In genomic region chr19:17931532-17932191, GRCh38 we compare ENCODE assay signal across 8 cellular contexts. TPM values are rescaled to one million over a fixed set of nuclear protein-coding genes. Genes with fewer than 3 reads are reported as not detected.
DNase-seq lines count a peak whose midpoint lies in the region; ATAC-seq and TF ChIP-seq lines count a peak whose summit lies in the region.

No MANE protein-coding gene starts in this region.

- peaks cover 21% of the 10 kb centered on the region for H3K4me1 Mint-ChIP-seq in CD8-positive, alpha-beta T cell (ENCODE audit: low read depth)
- peaks cover 13% of the 10 kb centered on the region for H3K4me1 Mint-ChIP-seq in nephron

- POLR2A ChIA-PET in CD8-positive, alpha-beta T cell (lab: Charles Lee) = interaction anchor here (0.5 to 5.9 kb wide), 7 partner anchors 16 to 217 kb away, joined by 3 to 125 read pairs (median 5); partner anchors contain the start of genes JAK3 and RPL18A

- H3K9me3 ChIP-seq in CD8-positive, alpha-beta T cell (ENCODE audit: low read length) = no peaks in the 10 kb centered on the region
- no peaks in the 10 kb centered on the region for H3K9me3 ChIP-seq in mucosa of descending colon

- H3K4me3 ChIP-seq in CD8-positive, alpha-beta T cell (ENCODE audit: low read depth, low read length) = no peak overlapping the region
- H3K4me3 ChIP-seq in LNCaP clone FGC (ENCODE audit: low read depth, low read length) (peak overlapping the region; percentile 87), coronary artery (peak overlapping the region; percentile 86), mucosa of descending colon (no peak overlapping the region)

- intact Hi-C loops in CD8-positive, alpha-beta T cell (cut with DNase I, micrococcal nuclease) = loop anchor here (1.0 to 5.0 kb wide), 6 partner anchors 16 to 229 kb away; partner anchors contain the start of gene RPL18A (in 1 of the 2)
- intact Hi-C loops in mucosa of descending colon (cut with DNase I, micrococcal nuclease) = loop anchor here in 1 of 2 donors (2.0 kb wide), 1 partner anchor 73 kb away; the partner anchor contains the start of gene RPL18A

- no peaks in the 10 kb centered on the region for H3K27me3 ChIP-seq in CD8-positive, alpha-beta T cell (ENCODE audit: insufficient read depth, low read length)

- H3K27ac Mint-ChIP-seq in CD8-positive, alpha-beta T cell = peak overlapping the region; percentile 22
- peak overlapping the region; percentile 85 to 98 (median 91) for H3K27ac Mint-ChIP-seq in nephron

- H3K4me3 Mint-ChIP-seq in CD8-positive, alpha-beta T cell = peak overlapping the region; percentile 68
- H3K4me3 Mint-ChIP-seq in nephron = peak overlapping the region; percentile 90 to 96 (median 95)

- no peak for DNase-seq in CD8-positive, alpha-beta T cell
- no peak for DNase-seq in LNCaP clone FGC (ENCODE audit: low read depth)
- DNase-seq in coronary artery (ENCODE audit: low spot score) = no peak
- no peak for DNase-seq in mucosa of descending colon
- no peak for DNase-seq in H4 (ENCODE audit: low spot score)

- CTCF ChIA-PET in CD8-positive, alpha-beta T cell (lab: Charles Lee) = interaction anchor here (0.6 to 28.7 kb wide), 14 partner anchors 12 to 229 kb away, joined by 3 to 510 read pairs (median 8); partner anchors contain the start of genes JAK3, RPL18A and SLC5A5

- no peak overlapping the region for H3K27ac ChIP-seq in CD8-positive, alpha-beta T cell (ENCODE audit: low read depth, low read length)
- H3K27ac ChIP-seq in coronary artery = no peak overlapping the region

- H3K27me3 Mint-ChIP-seq in CD8-positive, alpha-beta T cell (ENCODE audit: low read depth) = peaks cover 3% of the 10 kb centered on the region
- H3K27me3 Mint-ChIP-seq in nephron (ENCODE audit: low read depth) = no peaks in the 10 kb centered on the region

- peaks cover 7% of the 10 kb centered on the region for H3K36me3 Mint-ChIP-seq in CD8-positive, alpha-beta T cell
- no peaks in the 10 kb centered on the region for H3K36me3 Mint-ChIP-seq in nephron (ENCODE audit: low read depth)

- no peak for ATAC-seq in CD8-positive, alpha-beta T cell
- no peak for ATAC-seq in mucosa of descending colon
- no peak for ATAC-seq in HG03025 (IDR thresholded peaks at IDR 0.05; ENCODE audit: low FRiP score, unreplicated experiment)
- no peak for ATAC-seq in GM18861 (IDR thresholded peaks at IDR 0.05; ENCODE audit: unreplicated experiment)

- no peak for TF ChIP-seq CTCF in CD8-positive, alpha-beta T cell (IDR thresholded peaks at IDR 0.05)
- TF ChIP-seq CTCF in LNCaP clone FGC (IDR thresholded peaks at IDR 0.05; ENCODE audit: control insufficient read depth, extremely low read depth, insufficient read depth) = no peak
- TF ChIP-seq CTCF in coronary artery (IDR thresholded peaks at IDR 0.05) = no peak
- TF ChIP-seq CTCF in nephron (IDR thresholded peaks at IDR 0.05; ENCODE audit: unreplicated experiment in 3 of 3) = no peak
- no peak for TF ChIP-seq CTCF in mucosa of descending colon (IDR thresholded peaks at IDR 0.05)

- peaks cover 15% of the 10 kb centered on the region for H3K4me1 ChIP-seq in CD8-positive, alpha-beta T cell (ENCODE audit: insufficient read depth, low read length)
- peaks cover 19% of the 10 kb centered on the region for H3K4me1 ChIP-seq in mucosa of descending colon (ENCODE audit: low read depth)

- H3K9me3 Mint-ChIP-seq in CD8-positive, alpha-beta T cell = no peaks in the 10 kb centered on the region
- no peaks in the 10 kb centered on the region for H3K9me3 Mint-ChIP-seq in nephron

- H3K36me3 ChIP-seq in CD8-positive, alpha-beta T cell (ENCODE audit: insufficient read depth, low read length) = peaks cover 5% of the 10 kb centered on the region
- H3K36me3 ChIP-seq in mucosa of descending colon (ENCODE audit: low read depth) = no peaks in the 10 kb centered on the region

RNA-seq across cellular contexts. Expression of gene CCDC124, which starts 1.2 kb away (rescaled TPM):
- 10 to 100 TPM; 29.7 to 35.9 TPM for total RNA-seq in CD8-positive, alpha-beta T cell
- 10 to 100 TPM; 30.2 to 78.4 (median 56.3) TPM for total RNA-seq in mucosa of descending colon
- total RNA-seq in H4 (2014; rRNA removed; shearing (Covaris generic)) = 30.4 and 36.6 TPM in 2 replicates

RNA-seq across cellular contexts. Expression of gene KCNN1, which starts 35.2 kb away (rescaled TPM):
- not detected for total RNA-seq in CD8-positive, alpha-beta T cell
- under 1 TPM in 1 of 3 donors, not detected in 2; 0.79 TPM for total RNA-seq in mucosa of descending colon
- total RNA-seq in H4 (2014; rRNA removed; shearing (Covaris generic)) = 0.49 and 1.7 TPM in 2 replicates

RNA-seq across cellular contexts. Expression of gene SLC5A5, which starts 59.9 kb away (rescaled TPM):
- total RNA-seq in CD8-positive, alpha-beta T cell = 1 to 10 TPM; 1.2 to 1.3 TPM
- total RNA-seq in mucosa of descending colon = under 1 TPM in 1 of 3 donors, not detected in 2; 0.19 TPM
- total RNA-seq in H4 (2014; rRNA removed; shearing (Covaris generic)) = not detected in 2 replicates

Comparison
In these comparisons a context has a peak if more than half of its experiments do, and no peak if none do; other contexts are left out.
1. H3K4me3 ChIP-seq: peak in LNCaP clone FGC (single experiment) and coronary artery (single experiment); none in CD8-positive, alpha-beta T cell (single experiment) and mucosa of descending colon (single experiment).